ENCODE assay signal across 1 cellular context in the genomic region with DNA sequence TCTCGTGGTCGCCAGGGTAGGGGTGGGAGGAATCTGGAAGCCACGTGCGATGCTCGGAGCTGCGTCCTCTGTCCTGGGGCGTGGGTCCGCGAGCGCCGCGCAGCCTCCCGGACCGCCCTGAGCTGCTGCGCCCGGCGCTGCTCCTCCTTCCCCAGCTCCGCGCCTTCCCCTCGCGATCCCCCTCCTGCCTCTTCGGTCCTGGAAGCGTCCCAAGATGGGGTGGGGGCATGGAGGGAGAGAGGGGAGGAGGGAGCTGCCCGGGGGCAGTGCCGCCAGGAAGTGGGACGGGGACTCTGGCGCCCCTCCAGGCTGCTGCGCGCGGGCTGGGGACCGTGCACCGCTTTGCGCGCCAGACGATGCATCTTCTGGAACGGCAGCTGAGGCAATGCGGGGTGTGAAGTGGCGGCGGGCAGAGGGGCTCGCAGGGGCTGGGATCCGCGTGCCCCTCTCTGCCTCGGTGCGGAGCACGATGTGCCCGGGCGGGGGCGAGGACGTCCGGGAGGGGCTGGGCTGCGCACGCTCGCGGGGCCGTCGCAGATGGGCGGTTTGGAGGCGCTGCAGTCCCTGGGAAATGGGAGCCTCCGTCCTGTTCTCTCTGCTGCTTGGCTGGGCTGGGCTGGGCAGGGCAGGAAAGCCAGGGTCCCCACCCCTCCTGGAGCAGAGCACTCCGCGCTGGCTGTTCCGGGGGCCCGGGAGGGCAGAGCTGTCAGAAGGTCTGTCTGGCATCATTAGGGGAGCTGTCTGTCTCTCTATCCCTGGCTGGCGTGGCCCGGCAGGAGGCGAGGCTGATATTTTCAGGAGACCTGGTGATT.
A peak's percentile ranks its signal among the peaks of the same experiment; 100 is the strongest.
TF ChIP-seq lines count a peak whose summit lies in the region.

No MANE protein-coding gene starts in this region.

TF ChIP-seq in HepG2, 621 proteins besides CTCF, POLR2A, EP300 and RAD21 (continued from another document and continues in another):
- TF ChIP-seq MXI1 (IDR thresholded peaks at IDR 0.05; ENCODE audit: borderline replicate concordance, low read depth, low read length) = no peak
- no peak for TF ChIP-seq TCF12 (IDR thresholded peaks at IDR 0.05)
- TF ChIP-seq TCF12 (CRISPR knock-in tag; IDR thresholded peaks at IDR 0.05) = no peak
- TF ChIP-seq HOMEZ (CRISPR knock-in tag; IDR thresholded peaks at IDR 0.05; ENCODE audit: low read depth) = no peak
- no peak for TF ChIP-seq KLF12 (CRISPR knock-in tag; IDR thresholded peaks at IDR 0.05; ENCODE audit: borderline replicate concordance)
- TF ChIP-seq, protein P1, sequence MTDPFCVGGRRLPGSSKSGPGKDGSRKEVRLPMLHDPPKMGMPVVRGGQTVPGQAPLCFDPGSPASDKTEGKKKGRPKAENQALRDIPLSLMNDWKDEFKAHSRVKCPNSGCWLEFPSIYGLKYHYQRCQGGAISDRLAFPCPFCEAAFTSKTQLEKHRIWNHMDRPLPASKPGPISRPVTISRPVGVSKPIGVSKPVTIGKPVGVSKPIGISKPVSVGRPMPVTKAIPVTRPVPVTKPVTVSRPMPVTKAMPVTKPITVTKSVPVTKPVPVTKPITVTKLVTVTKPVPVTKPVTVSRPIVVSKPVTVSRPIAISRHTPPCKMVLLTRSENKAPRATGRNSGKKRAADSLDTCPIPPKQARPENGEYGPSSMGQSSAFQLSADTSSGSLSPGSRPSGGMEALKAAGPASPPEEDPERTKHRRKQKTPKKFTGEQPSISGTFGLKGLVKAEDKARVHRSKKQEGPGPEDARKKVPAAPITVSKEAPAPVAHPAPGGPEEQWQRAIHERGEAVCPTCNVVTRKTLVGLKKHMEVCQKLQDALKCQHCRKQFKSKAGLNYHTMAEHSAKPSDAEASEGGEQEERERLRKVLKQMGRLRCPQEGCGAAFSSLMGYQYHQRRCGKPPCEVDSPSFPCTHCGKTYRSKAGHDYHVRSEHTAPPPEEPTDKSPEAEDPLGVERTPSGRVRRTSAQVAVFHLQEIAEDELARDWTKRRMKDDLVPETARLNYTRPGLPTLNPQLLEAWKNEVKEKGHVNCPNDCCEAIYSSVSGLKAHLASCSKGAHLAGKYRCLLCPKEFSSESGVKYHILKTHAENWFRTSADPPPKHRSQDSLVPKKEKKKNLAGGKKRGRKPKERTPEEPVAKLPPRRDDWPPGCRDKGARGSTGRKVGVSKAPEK (CRISPR knock-in tag; IDR thresholded peaks at IDR 0.05; ENCODE audit: borderline replicate concordance) = peak; percentile 80; the same call in 1 of the 2 replicates
- TF ChIP-seq, protein P2, sequence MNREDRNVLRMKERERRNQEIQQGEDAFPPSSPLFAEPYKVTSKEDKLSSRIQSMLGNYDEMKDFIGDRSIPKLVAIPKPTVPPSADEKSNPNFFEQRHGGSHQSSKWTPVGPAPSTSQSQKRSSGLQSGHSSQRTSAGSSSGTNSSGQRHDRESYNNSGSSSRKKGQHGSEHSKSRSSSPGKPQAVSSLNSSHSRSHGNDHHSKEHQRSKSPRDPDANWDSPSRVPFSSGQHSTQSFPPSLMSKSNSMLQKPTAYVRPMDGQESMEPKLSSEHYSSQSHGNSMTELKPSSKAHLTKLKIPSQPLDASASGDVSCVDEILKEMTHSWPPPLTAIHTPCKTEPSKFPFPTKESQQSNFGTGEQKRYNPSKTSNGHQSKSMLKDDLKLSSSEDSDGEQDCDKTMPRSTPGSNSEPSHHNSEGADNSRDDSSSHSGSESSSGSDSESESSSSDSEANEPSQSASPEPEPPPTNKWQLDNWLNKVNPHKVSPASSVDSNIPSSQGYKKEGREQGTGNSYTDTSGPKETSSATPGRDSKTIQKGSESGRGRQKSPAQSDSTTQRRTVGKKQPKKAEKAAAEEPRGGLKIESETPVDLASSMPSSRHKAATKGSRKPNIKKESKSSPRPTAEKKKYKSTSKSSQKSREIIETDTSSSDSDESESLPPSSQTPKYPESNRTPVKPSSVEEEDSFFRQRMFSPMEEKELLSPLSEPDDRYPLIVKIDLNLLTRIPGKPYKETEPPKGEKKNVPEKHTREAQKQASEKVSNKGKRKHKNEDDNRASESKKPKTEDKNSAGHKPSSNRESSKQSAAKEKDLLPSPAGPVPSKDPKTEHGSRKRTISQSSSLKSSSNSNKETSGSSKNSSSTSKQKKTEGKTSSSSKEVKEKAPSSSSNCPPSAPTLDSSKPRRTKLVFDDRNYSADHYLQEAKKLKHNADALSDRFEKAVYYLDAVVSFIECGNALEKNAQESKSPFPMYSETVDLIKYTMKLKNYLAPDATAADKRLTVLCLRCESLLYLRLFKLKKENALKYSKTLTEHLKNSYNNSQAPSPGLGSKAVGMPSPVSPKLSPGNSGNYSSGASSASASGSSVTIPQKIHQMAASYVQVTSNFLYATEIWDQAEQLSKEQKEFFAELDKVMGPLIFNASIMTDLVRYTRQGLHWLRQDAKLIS (CRISPR knock-in tag; IDR thresholded peaks at IDR 0.05) = no peak
- TF ChIP-seq CEBPB (IDR thresholded peaks at IDR 0.05; ENCODE audit: borderline replicate concordance, low read depth, low read length) = no peak
- no peak for TF ChIP-seq HOXA7 (CRISPR knock-in tag; IDR thresholded peaks at IDR 0.05)
- TF ChIP-seq, protein P3, sequence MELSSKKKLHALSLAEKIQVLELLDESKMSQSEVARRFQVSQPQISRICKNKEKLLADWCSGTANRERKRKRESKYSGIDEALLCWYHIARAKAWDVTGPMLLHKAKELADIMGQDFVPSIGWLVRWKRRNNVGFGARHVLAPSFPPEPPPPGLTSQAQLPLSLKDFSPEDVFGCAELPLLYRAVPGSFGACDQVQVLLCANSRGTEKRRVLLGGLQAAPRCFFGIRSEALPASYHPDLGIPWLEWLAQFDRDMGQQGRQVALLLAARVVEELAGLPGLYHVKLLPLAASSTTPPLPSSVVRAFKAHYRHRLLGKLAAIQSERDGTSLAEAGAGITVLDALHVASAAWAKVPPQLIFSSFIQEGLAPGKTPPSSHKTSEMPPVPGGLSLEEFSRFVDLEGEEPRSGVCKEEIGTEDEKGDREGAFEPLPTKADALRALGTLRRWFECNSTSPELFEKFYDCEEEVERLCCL (CRISPR knock-in tag; IDR thresholded peaks at IDR 0.05; ENCODE audit: borderline replicate concordance) = no peak
- no peak; the same call in 1 of the 2 replicates for TF ChIP-seq RXRA (CRISPR knock-in tag; IDR thresholded peaks at IDR 0.05)
- TF ChIP-seq ZFP82 (CRISPR knock-in tag; IDR thresholded peaks at IDR 0.05; ENCODE audit: borderline replicate concordance) = no peak
- TF ChIP-seq MTA3 (CRISPR knock-in tag; IDR thresholded peaks at IDR 0.05) = no peak
- TF ChIP-seq ZSCAN30 (CRISPR knock-in tag; IDR thresholded peaks at IDR 0.05) = no peak
- TF ChIP-seq ZFP62 (CRISPR knock-in tag; IDR thresholded peaks at IDR 0.05) = no peak
- no peak for TF ChIP-seq ZNF546 (CRISPR knock-in tag; conservative IDR thresholded peaks at IDR 0.05)
- TF ChIP-seq, protein P4, sequence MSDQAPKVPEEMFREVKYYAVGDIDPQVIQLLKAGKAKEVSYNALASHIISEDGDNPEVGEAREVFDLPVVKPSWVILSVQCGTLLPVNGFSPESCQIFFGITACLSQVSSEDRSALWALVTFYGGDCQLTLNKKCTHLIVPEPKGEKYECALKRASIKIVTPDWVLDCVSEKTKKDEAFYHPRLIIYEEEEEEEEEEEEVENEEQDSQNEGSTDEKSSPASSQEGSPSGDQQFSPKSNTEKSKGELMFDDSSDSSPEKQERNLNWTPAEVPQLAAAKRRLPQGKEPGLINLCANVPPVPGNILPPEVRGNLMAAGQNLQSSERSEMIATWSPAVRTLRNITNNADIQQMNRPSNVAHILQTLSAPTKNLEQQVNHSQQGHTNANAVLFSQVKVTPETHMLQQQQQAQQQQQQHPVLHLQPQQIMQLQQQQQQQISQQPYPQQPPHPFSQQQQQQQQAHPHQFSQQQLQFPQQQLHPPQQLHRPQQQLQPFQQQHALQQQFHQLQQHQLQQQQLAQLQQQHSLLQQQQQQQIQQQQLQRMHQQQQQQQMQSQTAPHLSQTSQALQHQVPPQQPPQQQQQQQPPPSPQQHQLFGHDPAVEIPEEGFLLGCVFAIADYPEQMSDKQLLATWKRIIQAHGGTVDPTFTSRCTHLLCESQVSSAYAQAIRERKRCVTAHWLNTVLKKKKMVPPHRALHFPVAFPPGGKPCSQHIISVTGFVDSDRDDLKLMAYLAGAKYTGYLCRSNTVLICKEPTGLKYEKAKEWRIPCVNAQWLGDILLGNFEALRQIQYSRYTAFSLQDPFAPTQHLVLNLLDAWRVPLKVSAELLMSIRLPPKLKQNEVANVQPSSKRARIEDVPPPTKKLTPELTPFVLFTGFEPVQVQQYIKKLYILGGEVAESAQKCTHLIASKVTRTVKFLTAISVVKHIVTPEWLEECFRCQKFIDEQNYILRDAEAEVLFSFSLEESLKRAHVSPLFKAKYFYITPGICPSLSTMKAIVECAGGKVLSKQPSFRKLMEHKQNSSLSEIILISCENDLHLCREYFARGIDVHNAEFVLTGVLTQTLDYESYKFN (CRISPR knock-in tag; conservative IDR thresholded peaks at IDR 0.05) = no peak
- TF ChIP-seq ETV5 (CRISPR knock-in tag; IDR thresholded peaks at IDR 0.05; ENCODE audit: borderline replicate concordance) = peak; percentile 53; the same call in 1 of the 2 replicates
- TF ChIP-seq RARA (CRISPR knock-in tag; IDR thresholded peaks at IDR 0.05) = no peak
- TF ChIP-seq CCAR2 (optimal IDR thresholded peaks at IDR 0.05; ENCODE audit: low read depth, low read length) = no peak
- TF ChIP-seq KAT7 (CRISPR knock-in tag; IDR thresholded peaks at IDR 0.05; ENCODE audit: borderline replicate concordance) = no peak
- TF ChIP-seq, protein P5, sequence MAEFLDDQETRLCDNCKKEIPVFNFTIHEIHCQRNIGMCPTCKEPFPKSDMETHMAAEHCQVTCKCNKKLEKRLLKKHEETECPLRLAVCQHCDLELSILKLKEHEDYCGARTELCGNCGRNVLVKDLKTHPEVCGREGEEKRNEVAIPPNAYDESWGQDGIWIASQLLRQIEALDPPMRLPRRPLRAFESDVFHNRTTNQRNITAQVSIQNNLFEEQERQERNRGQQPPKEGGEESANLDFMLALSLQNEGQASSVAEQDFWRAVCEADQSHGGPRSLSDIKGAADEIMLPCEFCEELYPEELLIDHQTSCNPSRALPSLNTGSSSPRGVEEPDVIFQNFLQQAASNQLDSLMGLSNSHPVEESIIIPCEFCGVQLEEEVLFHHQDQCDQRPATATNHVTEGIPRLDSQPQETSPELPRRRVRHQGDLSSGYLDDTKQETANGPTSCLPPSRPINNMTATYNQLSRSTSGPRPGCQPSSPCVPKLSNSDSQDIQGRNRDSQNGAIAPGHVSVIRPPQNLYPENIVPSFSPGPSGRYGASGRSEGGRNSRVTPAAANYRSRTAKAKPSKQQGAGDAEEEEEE (CRISPR knock-in tag; IDR thresholded peaks at IDR 0.05; ENCODE audit: borderline replicate concordance) = no peak
- no peak for TF ChIP-seq ZNF597 (CRISPR knock-in tag; IDR thresholded peaks at IDR 0.05)
- no peak for TF ChIP-seq ZNF775 (CRISPR knock-in tag; IDR thresholded peaks at IDR 0.05; ENCODE audit: borderline replicate concordance)
- TF ChIP-seq GTF2F1 (IDR thresholded peaks at IDR 0.05; ENCODE audit: low read length) = no peak
- no peak for TF ChIP-seq ZNF3 (CRISPR knock-in tag; IDR thresholded peaks at IDR 0.05)
- TF ChIP-seq ZNF33B (CRISPR knock-in tag; IDR thresholded peaks at IDR 0.05) = no peak
- no peak for TF ChIP-seq NRL (CRISPR knock-in tag; IDR thresholded peaks at IDR 0.05; ENCODE audit: borderline replicate concordance)
- no peak for TF ChIP-seq ZNF121 (CRISPR knock-in tag; IDR thresholded peaks at IDR 0.05)
- TF ChIP-seq, protein P6, sequence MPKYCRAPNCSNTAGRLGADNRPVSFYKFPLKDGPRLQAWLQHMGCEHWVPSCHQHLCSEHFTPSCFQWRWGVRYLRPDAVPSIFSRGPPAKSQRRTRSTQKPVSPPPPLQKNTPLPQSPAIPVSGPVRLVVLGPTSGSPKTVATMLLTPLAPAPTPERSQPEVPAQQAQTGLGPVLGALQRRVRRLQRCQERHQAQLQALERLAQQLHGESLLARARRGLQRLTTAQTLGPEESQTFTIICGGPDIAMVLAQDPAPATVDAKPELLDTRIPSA (CRISPR knock-in tag; IDR thresholded peaks at IDR 0.05; ENCODE audit: borderline replicate concordance) = no peak
- TF ChIP-seq HNRNPUL1 (IDR thresholded peaks at IDR 0.05; ENCODE audit: low read depth, low read length) = no peak
- no peak for TF ChIP-seq SMAD9 (CRISPR knock-in tag; IDR thresholded peaks at IDR 0.05)
- TF ChIP-seq, protein P7, sequence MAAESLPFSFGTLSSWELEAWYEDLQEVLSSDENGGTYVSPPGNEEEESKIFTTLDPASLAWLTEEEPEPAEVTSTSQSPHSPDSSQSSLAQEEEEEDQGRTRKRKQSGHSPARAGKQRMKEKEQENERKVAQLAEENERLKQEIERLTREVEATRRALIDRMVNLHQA (CRISPR knock-in tag; IDR thresholded peaks at IDR 0.05) = no peak
- no peak for TF ChIP-seq ZNF616 (CRISPR knock-in tag; IDR thresholded peaks at IDR 0.05; ENCODE audit: low read depth)
- no peak for TF ChIP-seq PHB2 (IDR thresholded peaks at IDR 0.05; ENCODE audit: partially characterized antibody)
- TF ChIP-seq FOSL1 (CRISPR knock-in tag; IDR thresholded peaks at IDR 0.05; ENCODE audit: borderline replicate concordance) = no peak
- TF ChIP-seq ZNF644 (CRISPR knock-in tag; IDR thresholded peaks at IDR 0.05; ENCODE audit: low read depth) = no peak
- no peak for TF ChIP-seq ZNF180 (CRISPR knock-in tag; IDR thresholded peaks at IDR 0.05; ENCODE audit: borderline replicate concordance, low read depth)
- TF ChIP-seq, protein P8, sequence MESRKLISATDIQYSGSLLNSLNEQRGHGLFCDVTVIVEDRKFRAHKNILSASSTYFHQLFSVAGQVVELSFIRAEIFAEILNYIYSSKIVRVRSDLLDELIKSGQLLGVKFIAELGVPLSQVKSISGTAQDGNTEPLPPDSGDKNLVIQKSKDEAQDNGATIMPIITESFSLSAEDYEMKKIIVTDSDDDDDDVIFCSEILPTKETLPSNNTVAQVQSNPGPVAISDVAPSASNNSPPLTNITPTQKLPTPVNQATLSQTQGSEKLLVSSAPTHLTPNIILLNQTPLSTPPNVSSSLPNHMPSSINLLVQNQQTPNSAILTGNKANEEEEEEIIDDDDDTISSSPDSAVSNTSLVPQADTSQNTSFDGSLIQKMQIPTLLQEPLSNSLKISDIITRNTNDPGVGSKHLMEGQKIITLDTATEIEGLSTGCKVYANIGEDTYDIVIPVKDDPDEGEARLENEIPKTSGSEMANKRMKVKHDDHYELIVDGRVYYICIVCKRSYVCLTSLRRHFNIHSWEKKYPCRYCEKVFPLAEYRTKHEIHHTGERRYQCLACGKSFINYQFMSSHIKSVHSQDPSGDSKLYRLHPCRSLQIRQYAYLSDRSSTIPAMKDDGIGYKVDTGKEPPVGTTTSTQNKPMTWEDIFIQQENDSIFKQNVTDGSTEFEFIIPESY (CRISPR knock-in tag; IDR thresholded peaks at IDR 0.05) = no peak; the same call in 1 of the 2 replicates
